ENCODE assay signal across 10 cellular contexts in the genomic region with DNA sequence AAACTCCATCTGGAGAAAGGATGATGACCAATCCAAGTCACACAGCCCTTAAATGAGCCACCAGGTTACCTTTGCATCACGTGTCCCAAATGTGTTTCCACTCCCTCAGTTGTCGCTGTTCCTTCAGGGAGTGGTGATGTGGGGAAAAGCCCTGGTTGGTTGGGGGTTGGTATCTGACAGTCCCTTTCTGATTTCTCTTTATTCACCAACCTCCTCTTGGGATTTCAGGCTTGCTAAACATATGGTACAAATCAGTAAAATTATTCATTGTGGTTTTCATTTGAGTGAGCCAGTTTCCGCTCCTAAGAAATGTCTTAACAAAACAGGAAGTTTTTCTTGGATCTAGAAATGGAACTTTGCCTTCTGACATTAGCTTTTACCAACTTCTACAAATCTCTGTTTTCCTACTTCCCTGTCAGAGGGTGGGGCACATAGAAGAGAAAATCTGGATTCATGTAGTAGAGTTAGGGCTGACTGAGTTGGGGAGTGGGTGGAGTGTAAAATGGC. TPM values are rescaled to one million over a fixed set of nuclear protein-coding genes. Genes with fewer than 3 reads are reported as not detected.
DNase-seq lines count a peak whose midpoint lies in the region; ATAC-seq and TF ChIP-seq lines count a peak whose summit lies in the region.
"Had no signal": no experiment of that assay in that cellular context is flagged by ENCODE, and none has a peak within 500 bp of the region (broad histone marks: within the 10 kb centered on the region; RNA-seq: fewer than 3 reads in every experiment).

No MANE protein-coding gene starts in this region.

- peak in 3 of 4 donors; percentile 19 to 38 (median 36) for ATAC-seq in psoas muscle
- no peak for ATAC-seq in HG02884 (IDR thresholded peaks at IDR 0.05; ENCODE audit: unreplicated experiment)
- ATAC-seq in GM18511 (IDR thresholded peaks at IDR 0.05; ENCODE audit: unreplicated experiment) = no peak
- ATAC-seq in HG03378 (IDR thresholded peaks at IDR 0.05; ENCODE audit: unreplicated experiment) = no peak

- 68 to 74% (median 68%) methylated on average over 3 of the region's 3 CpGs for WGBS in psoas muscle, 3 donors

- H2AFZ ChIP-seq in fibroblast of lung (ENCODE audit: low read length) = no peak overlapping the region

- intact Hi-C loops in psoas muscle (cut with DNase I) = no loop called here

- H3K79me2 ChIP-seq in fibroblast of lung (ENCODE audit: control insufficient read depth, insufficient read depth, low read length) = peaks cover 6% of the 10 kb centered on the region

- H3K4me3 ChIP-seq in SK-N-MC (peak overlapping the region; percentile 32), fibroblast of lung (replicated peaks in 1 of 4; ENCODE audit: control extremely low read depth in 1 of 4, insufficient read depth in 1 of 4, low read depth in 3 of 4, low read length in 4 of 4) (no peak overlapping the region), psoas muscle (no peak overlapping the region)

- H3K9me3 ChIP-seq in SK-N-MC (ENCODE audit: low read depth, low read length) (no peaks in the 10 kb centered on the region), fibroblast of lung (ENCODE audit: control insufficient read depth, insufficient read depth, low read depth, low read length) (no peaks in the 10 kb centered on the region), psoas muscle (no peaks in the 10 kb centered on the region)

- H3K4me1 ChIP-seq in fibroblast of lung (ENCODE audit: control insufficient read depth, extremely low read depth, insufficient read depth, low read length) (peaks cover 33% of the 10 kb centered on the region), psoas muscle (peaks cover 20% of the 10 kb centered on the region)

- H4K20me1 ChIP-seq in fibroblast of lung (ENCODE audit: control insufficient read depth, extremely low read depth, insufficient read depth, low read length) = no peaks in the 10 kb centered on the region

- peak overlapping the region; percentile 21 for H3K4me2 ChIP-seq in fibroblast of lung (ENCODE audit: extremely low read depth, insufficient read depth, low read length)

- H3K27ac ChIP-seq in SK-N-MC (0 out of 2 replicates have a peak overlapping the region, but pooled peaks have one; percentile 7), fibroblast of lung (ENCODE audit: insufficient read depth, low read length) (peak overlapping the region; percentile 83), psoas muscle (peak overlapping the region; percentile 39)

- peak; percentile 67 for DNase-seq in AG20443 (ENCODE audit: low spot score)
- peak; percentile 95 for DNase-seq in SK-N-MC (ENCODE audit: low read depth, low spot score)
- peak; percentile 89 to 94 for DNase-seq in fibroblast of lung (ENCODE audit: low read depth in 2 of 2)
- no peak for DNase-seq in psoas muscle
- DNase-seq in HuH-7.5 (ENCODE audit: low spot score) = no peak
- DNase-seq: anterior cingulate cortex, GOT3 had no signal

- H3K27me3 ChIP-seq in fibroblast of lung (ENCODE audit: control insufficient read depth, insufficient read depth, low read length) (no peaks in the 10 kb centered on the region), psoas muscle (ENCODE audit: insufficient read depth in 3 of 3, low read length in 2 of 3) (no peaks in the 10 kb centered on the region)

- no peak for TF ChIP-seq CTCF in fibroblast of lung (conservative IDR thresholded peaks at IDR 0.05 in 1 of 2, IDR thresholded peaks at IDR 0.05 in 1 of 2; ENCODE audit: low read depth in 1 of 2, low read length in 2 of 2)
- TF ChIP-seq CTCF in psoas muscle (IDR thresholded peaks at IDR 0.05) = no peak

- H3K9ac ChIP-seq in SK-N-MC (ENCODE audit: insufficient read length) = no peak overlapping the region
- H3K9ac ChIP-seq in fibroblast of lung (ENCODE audit: insufficient read depth, low read length) = no peak overlapping the region

- H3K36me3 ChIP-seq in SK-N-MC (ENCODE audit: insufficient read depth, low read length) (no peaks in the 10 kb centered on the region), fibroblast of lung (ENCODE audit: control insufficient read depth, insufficient read depth, low read length) (no peaks in the 10 kb centered on the region), psoas muscle (ENCODE audit: insufficient read depth in 1 of 2, low read depth in 1 of 2) (no peaks in the 10 kb centered on the region)

RNA-seq across cellular contexts. Expression of a gene that starts 40.0 kb away (rescaled TPM):
- total RNA-seq in fibroblast of lung (80.9 and 95.0 TPM in 2 replicates), psoas muscle (10 to 100 TPM; 24.0 to 40.9 (median 27.0) TPM)
- polyA plus RNA-seq in fibroblast of lung (6.7 and 7.5 TPM in 2 replicates), psoas muscle (10 to 100 TPM in 1 of 3 donors, 1 to 10 TPM in 2; 6.2 to 18.1 (median 7.3) TPM)
- polyA plus RNA-seq in fibroblast of lung (2012) = 27.7 and 40.7 TPM in 2 replicates
- 49.3 and 55.3 TPM in 2 replicates for polyA minus RNA-seq in fibroblast of lung (ENCODE audit: low replicate concordance)

Comparison
In these comparisons a context has a peak if more than half of its experiments do, and no peak if none do; other contexts are left out.
1. DNase-seq: peak in AG20443 (single experiment), SK-N-MC (single experiment) and fibroblast of lung (2 of 2); none in psoas muscle (0 of 2) and HuH-7.5 (single experiment).
2. H3K27ac ChIP-seq: peak in every context shown above with its lines; median percentile 83 in fibroblast of lung; 39 in psoas muscle; 7 in SK-N-MC.
3. ATAC-seq: peak in psoas muscle (3 of 4); none in HG02884 (single experiment), GM18511 (single experiment) and HG03378 (single experiment).